Comparison of ENCODE assay signal across 9 cellular contexts in genomic region chr16:69310479-69311114, GRCh38. TPM values are rescaled to one million over a fixed set of nuclear protein-coding genes. Genes with fewer than 3 reads are reported as not detected.
DNase-seq lines count a peak whose midpoint lies in the region; ATAC-seq and TF ChIP-seq lines count a peak whose summit lies in the region.
"Had no signal": no experiment of that assay in that cellular context is flagged by ENCODE, and none has a peak within 500 bp of the region (broad histone marks: within the 10 kb centered on the region; RNA-seq: fewer than 3 reads in every experiment).

No MANE protein-coding gene starts in this region.

- no peak overlapping the region for H2BK120ac ChIP-seq in mesendoderm (ENCODE audit: low read depth, low read length)

- no peak overlapping the region for H2AK5ac ChIP-seq in mesendoderm (ENCODE audit: low read length)

- ATAC-seq in HG02973 (IDR thresholded peaks at IDR 0.05; ENCODE audit: unreplicated experiment) (peak; percentile 8), body of pancreas (no peak)

- no peak overlapping the region for H4K8ac ChIP-seq in mesendoderm (ENCODE audit: low read depth, low read length)

- peaks cover 7% of the 10 kb centered on the region for H3K79me2 ChIP-seq in mesendoderm (ENCODE audit: control insufficient read depth, insufficient read depth, low read length)

- H3K27me3 ChIP-seq in body of pancreas (no peaks in the 10 kb centered on the region), mesendoderm (ENCODE audit: insufficient read depth, low read length, poor library complexity) (no peaks in the 10 kb centered on the region)

- DNase-seq in GM12865 (ENCODE audit: low read depth) (no peak), body of pancreas (no peak), mesendoderm (no peak), NCI-H2081 treated with DMSO at 0.1 percent for 48 hours (lab: John Stamatoyannopoulos, UW) (no peak), NCI-H345 (lab: John Stamatoyannopoulos, UW) (no peak), iPS-NIHi7 (ENCODE audit: extremely low spot score) (no peak), medulla oblongata (ENCODE audit: extremely low spot score) (no peak)

- no peak overlapping the region for H4K5ac ChIP-seq in mesendoderm (ENCODE audit: low read length)

- peak overlapping the region; percentile 86 for H3K56ac ChIP-seq in mesendoderm (ENCODE audit: low read length)

- peak overlapping the region; percentile 63 for H3K4me3 ChIP-seq in GM12865 (ENCODE audit: low read depth, low read length)
- H3K4me3 ChIP-seq in body of pancreas = peak overlapping the region in 1 of 2 donors; percentile 26
- H3K4me3 ChIP-seq in mesendoderm (ENCODE audit: low read length) = peak overlapping the region; percentile 27

- H3K27ac ChIP-seq in body of pancreas = peak overlapping the region in 3 of 4 donors; percentile 83 to 93 (median 85)
- H3K27ac ChIP-seq in mesendoderm (ENCODE audit: low read depth, low read length) = no peak overlapping the region

- 32 to 38% methylated on average over 23 of the region's 23 CpGs for WGBS in body of pancreas, 2 donors
- WGBS in mesendoderm (ENCODE audit: extremely low coverage, insufficient coverage, low lambda C conversion rate) = no CpG with 5 or more reads among the region's 23 CpGs

- H3K36me3 ChIP-seq in body of pancreas (replicated peaks in 1 of 2; ENCODE audit: insufficient read depth in 1 of 2, low read depth in 2 of 2) = no peaks in the 10 kb centered on the region
- no peaks in the 10 kb centered on the region for H3K36me3 ChIP-seq in mesendoderm (ENCODE audit: control insufficient read depth, insufficient read depth, low read length)

- H2BK5ac ChIP-seq in mesendoderm (ENCODE audit: low read length) = no peak overlapping the region

- no peaks in the 10 kb centered on the region for H3K9me3 ChIP-seq in body of pancreas

- no peak overlapping the region for H3K4ac ChIP-seq in mesendoderm (ENCODE audit: low read depth, low read length)

- TF ChIP-seq CTCF in GM12865 (IDR thresholded peaks at IDR 0.05; ENCODE audit: insufficient read depth, low read depth, low read length, missing control alignments) = no peak
- no peak for TF ChIP-seq CTCF in body of pancreas (IDR thresholded peaks at IDR 0.05)

- no peak overlapping the region for H3K23ac ChIP-seq in mesendoderm (ENCODE audit: low read length)

- H3K4me1 ChIP-seq in body of pancreas (peaks cover 37% of the 10 kb centered on the region), mesendoderm (ENCODE audit: control insufficient read depth, low read depth, low read length) (no peaks in the 10 kb centered on the region)

- intact Hi-C loops in body of pancreas (cut with DNase I) = no loop called here

- no peak overlapping the region for H2BK15ac ChIP-seq in mesendoderm (replicated peaks; ENCODE audit: low read depth)

- H3K9ac ChIP-seq in mesendoderm (ENCODE audit: low read length) = peak overlapping the region; percentile 74

- H3K79me1 ChIP-seq in mesendoderm (ENCODE audit: low read length) = peaks cover 7% of the 10 kb centered on the region

- H3K4me2 ChIP-seq in mesendoderm (ENCODE audit: low read length) = peak overlapping the region; percentile 90

- TF ChIP-seq POLR2A in body of pancreas (IDR thresholded peaks at IDR 0.05) = no peak

- no peak overlapping the region for H3K18ac ChIP-seq in mesendoderm (ENCODE audit: low read length)

RNA-seq across cellular contexts. Expression of gene VPS4A, which starts 0.6 kb away (rescaled TPM):
- total RNA-seq in body of pancreas = 10 to 100 TPM; 29.8 to 30.7 TPM
- 33.5 TPM for polyA plus RNA-seq in mesendoderm (2013, experiment 1 of 2)
- polyA plus RNA-seq in mesendoderm (2013, experiment 2 of 2) = 35.0 TPM

RNA-seq across cellular contexts. Expression of gene PDF, which starts 19.8 kb away (rescaled TPM):
- 10 to 100 TPM; 38.1 to 45.2 TPM for total RNA-seq in body of pancreas
- 25.4 TPM for polyA plus RNA-seq in mesendoderm (2013, experiment 1 of 2)
- 23.4 TPM for polyA plus RNA-seq in mesendoderm (2013, experiment 2 of 2)

RNA-seq across cellular contexts. Expression of gene COG8, which starts 28.8 kb away (rescaled TPM):
- total RNA-seq in body of pancreas = 10 to 100 TPM; 39.4 to 46.8 TPM
- 28.2 TPM for polyA plus RNA-seq in mesendoderm (2013, experiment 1 of 2)
- 28.4 TPM for polyA plus RNA-seq in mesendoderm (2013, experiment 2 of 2)

RNA-seq across cellular contexts. Expression of gene NIP7, which starts 29.0 kb away (rescaled TPM):
- total RNA-seq in body of pancreas = 1 to 10 TPM; 3.3 to 8.8 TPM
- 74.2 TPM for polyA plus RNA-seq in mesendoderm (2013, experiment 1 of 2)
- 74.5 TPM for polyA plus RNA-seq in mesendoderm (2013, experiment 2 of 2)

RNA-seq across cellular contexts. Expression of gene TMED6, which starts 41.0 kb away (rescaled TPM):
- total RNA-seq in body of pancreas = 10 to 100 TPM; 23.1 to 62.8 TPM
- 0.06 TPM for polyA plus RNA-seq in mesendoderm (2013, experiment 1 of 2)
- 0.17 TPM for polyA plus RNA-seq in mesendoderm (2013, experiment 2 of 2)
- total RNA-seq: SK-MEL-5 had no signal
